ENCODE assay signal across 3 cellular contexts in genomic region chr19:10686193-10686592, GRCh38.
A peak's percentile ranks its signal among the peaks of the same experiment; 100 is the strongest.
TF ChIP-seq lines count a peak whose summit lies in the region.

No MANE protein-coding gene starts in this region.

TF ChIP-seq in GM12891, 5 proteins besides CTCF, POLR2A, EP300 and RAD21:
- 0 out of 2 replicates have a peak, but pooled peaks have one; percentile 13 for TF ChIP-seq POLR2AphosphoS5 (IDR thresholded peaks at IDR 0.05; ENCODE audit: low read depth, low read length)
- TF ChIP-seq PAX5 (IDR thresholded peaks at IDR 0.05; ENCODE audit: insufficient read depth, low read length, severe bottlenecking) = no peak

TF ChIP-seq in WTC11, 78 proteins besides CTCF, POLR2A, EP300 and RAD21:
- TF ChIP-seq FOXP1 (CRISPR knock-in tag; IDR thresholded peaks at IDR 0.05; ENCODE audit: borderline replicate concordance) (0 out of 2 replicates have a peak, but pooled peaks have one; percentile 2), ZBTB21 (CRISPR knock-in tag; IDR thresholded peaks at IDR 0.05; ENCODE audit: borderline replicate concordance) (no peak)

TF ChIP-seq in H1, 55 proteins besides CTCF, POLR2A, EP300 and RAD21:
- TF ChIP-seq E2F6 (IDR thresholded peaks at IDR 0.05) = no peak
- TF ChIP-seq CBX8 (IDR thresholded peaks at IDR 0.05; ENCODE audit: borderline replicate concordance, low read depth, low read length) = no peak
- no peak for TF ChIP-seq KDM1A (IDR thresholded peaks at IDR 0.05; ENCODE audit: borderline replicate concordance, low read length)
- TF ChIP-seq RXRA (IDR thresholded peaks at IDR 0.05; ENCODE audit: insufficient read depth, low read depth, low read length) = no peak
- TF ChIP-seq EZH2 (IDR thresholded peaks at IDR 0.05; ENCODE audit: low read depth, low read length, severe bottlenecking) = no peak
- TF ChIP-seq CBX5 (IDR thresholded peaks at IDR 0.05; ENCODE audit: low read depth, low read length) = no peak
- TF ChIP-seq RBBP5 (IDR thresholded peaks at IDR 0.05; ENCODE audit: borderline replicate concordance, low read depth, low read length) = no peak
- no peak for TF ChIP-seq KDM4A (IDR thresholded peaks at IDR 0.05; ENCODE audit: low read depth, low read length, severe bottlenecking)
- TF ChIP-seq CHD2 (IDR thresholded peaks at IDR 0.05; ENCODE audit: low read length) = no peak
TF ChIP-seq in H1: peak in this region for 0.
